ENCODE assay signal across 8 cellular contexts in genomic region chr15:77993970-77994693, GRCh38.
DNase-seq lines count a peak whose midpoint lies in the region; ATAC-seq, FAIRE-seq and TF ChIP-seq lines count a peak whose summit lies in the region.
"Not testable (repeated sequence)": the region's sequence is repeated elsewhere in the genome, so short reads cannot be mapped to it uniquely, and the experiment has no call there.

No MANE protein-coding gene starts in this region.

- WGBS in psoas muscle, 3 donors: 39 to 67% (median 53%) methylated on average over 16 to 17 of the region's 18 CpGs

- H3K27ac ChIP-seq in A673 (ENCODE audit: low read depth, low read length, poor library complexity, severe bottlenecking) (peak overlapping the region; percentile 65), psoas muscle (peak overlapping the region; percentile 85)

- peak; percentile 39 for ATAC-seq in T-helper 17 cell
- ATAC-seq in psoas muscle: peak; percentile 55 to 68 (median 62)

- H3K4me3 ChIP-seq in A673 (ENCODE audit: low read depth, low read length, poor library complexity, severe bottlenecking); bronchial epithelial cell (ENCODE audit: low read depth, low read length); psoas muscle: not testable (repeated sequence)

- peak; percentile 91 for DNase-seq in A673 (ENCODE audit: low spot score)
- DNase-seq in GM18507 (ENCODE audit: extremely low spot score, insufficient read length, low read depth): peak; percentile 26
- DNase-seq in HFFc6: peak; percentile 98
- DNase-seq in HTR-8/SVneo (ENCODE audit: insufficient read length, low spot score): peak; percentile 48
- not testable (repeated sequence) for DNase-seq in T-helper 17 cell
- DNase-seq in bronchial epithelial cell (ENCODE audit: low read depth): peak; percentile 94
- DNase-seq in hepatic stellate cell (ENCODE audit: low spot score): peak; percentile 86
- peak; percentile 87 to 91 for DNase-seq in psoas muscle

- peaks cover 16% of the 10 kb centered on the region for H3K4me1 ChIP-seq in A673 (ENCODE audit: insufficient read depth, low read length, poor library complexity, severe bottlenecking)
- peaks cover 38% of the 10 kb centered on the region for H3K4me1 ChIP-seq in psoas muscle

- H3K36me3 Mint-ChIP-seq in HFFc6 (ENCODE audit: low read depth); T-helper 17 cell (ENCODE audit: low read depth): not testable (repeated sequence)

- POLR2A ChIA-PET in A673 (lab: Charles Lee; ENCODE audit: low non-redundant PET): not testable (repeated sequence)

- H3K27me3 Mint-ChIP-seq in HFFc6 (ENCODE audit: insufficient read depth): peaks cover 12% of the 10 kb centered on the region
- H3K27me3 Mint-ChIP-seq in T-helper 17 cell: not testable (repeated sequence)

- H3K4me1 Mint-ChIP-seq in HFFc6 (ENCODE audit: low read depth) (peaks cover 60% of the 10 kb centered on the region), T-helper 17 cell (peaks cover 13% of the 10 kb centered on the region)

- H3K36me3 ChIP-seq in A673 (ENCODE audit: insufficient read depth, low read length, poor library complexity, severe bottlenecking); bronchial epithelial cell (ENCODE audit: control insufficient read depth, insufficient read depth, low read length): not testable (repeated sequence)
- peaks cover 0 to 10% of the 10 kb centered on the region in 2 donors for H3K36me3 ChIP-seq in psoas muscle (ENCODE audit: insufficient read depth in 1 of 2, low read depth in 1 of 2)

- H3K4me3 Mint-ChIP-seq in HFFc6: peak overlapping the region; percentile 64
- peak overlapping the region; percentile 33 for H3K4me3 Mint-ChIP-seq in T-helper 17 cell

- not testable (repeated sequence) for TF ChIP-seq CTCF in A673 (conservative IDR thresholded peaks at IDR 0.05; ENCODE audit: low read depth, low read length); HFFc6 (IDR thresholded peaks at IDR 0.05); psoas muscle (IDR thresholded peaks at IDR 0.05)
- TF ChIP-seq CTCF in bronchial epithelial cell (IDR thresholded peaks at IDR 0.05; ENCODE audit: insufficient read depth, low read length, severe bottlenecking): peak; percentile 3

- not testable (repeated sequence) for H3K9me3 Mint-ChIP-seq in HFFc6

- H3K27me3 ChIP-seq in A673 (replicated peaks; ENCODE audit: insufficient read depth, low read depth, low read length, poor library complexity); bronchial epithelial cell (ENCODE audit: control insufficient read depth, insufficient read depth, low read length); psoas muscle (ENCODE audit: insufficient read depth in 3 of 3, low read length in 2 of 3): not testable (repeated sequence)

- H3K27ac Mint-ChIP-seq in HFFc6 (peak overlapping the region; percentile 89), T-helper 17 cell (peak overlapping the region; percentile 8)

- H3K9me3 ChIP-seq in A673 (ENCODE audit: low read depth, low read length, poor library complexity, severe bottlenecking); T-helper 17 cell (ENCODE audit: control insufficient read depth, low read length, poor library complexity, severe bottlenecking); psoas muscle: not testable (repeated sequence)

- intact Hi-C loops in A673 (cut with micrococcal nuclease; ENCODE audit: unreplicated experiment); psoas muscle (cut with DNase I): not testable (repeated sequence)

- CTCF ChIA-PET in A673 (lab: Charles Lee): not testable (repeated sequence)

- peak; percentile 96 for FAIRE-seq in GM18507 (lab: Jason Lieb, UNC)
- FAIRE-seq in HTR-8/SVneo (lab: Jason Lieb, UNC): peak; percentile 87
- FAIRE-seq in bronchial epithelial cell (lab: Jason Lieb, UNC): peak; percentile 66

- not testable (repeated sequence) for BruUV-seq in A673 (replicated peaks; lab: Mats Ljungman, UMichigan)
